In genomic region chr4:6834867-6835266, GRCh38 we compare ENCODE assay signal across 1 cellular context.
TF ChIP-seq lines count a peak whose summit lies in the region.

No MANE protein-coding gene starts in this region.

TF ChIP-seq in K562, 482 proteins besides CTCF, POLR2A, EP300 and RAD21 (continued from another document):
- TF ChIP-seq PKNOX1 (IDR thresholded peaks at IDR 0.05), result peak; percentile 86
- TF ChIP-seq NUFIP1 (IDR thresholded peaks at IDR 0.05; ENCODE audit: partially characterized antibody), result no peak
- TF ChIP-seq ZNF507 (tag; conservative IDR thresholded peaks at IDR 0.05), result no peak
- TF ChIP-seq NFYB (IDR thresholded peaks at IDR 0.05; ENCODE audit: extremely low read depth, insufficient read length), result peak; percentile 34
- TF ChIP-seq SNAPC5 (CRISPR knock-in tag; IDR thresholded peaks at IDR 0.05), result no peak
- no peak for TF ChIP-seq ETS1 (conservative IDR thresholded peaks at IDR 0.05; ENCODE audit: control insufficient read depth, low read depth, low read length)
- no peak for TF ChIP-seq MEF2A (IDR thresholded peaks at IDR 0.05; ENCODE audit: control insufficient read depth, low read depth, low read length)
- TF ChIP-seq POLR2AphosphoS2 (IDR thresholded peaks at IDR 0.05; ENCODE audit: low read length), result no peak
- TF ChIP-seq TFAP4 (CRISPR knock-in tag; IDR thresholded peaks at IDR 0.05; ENCODE audit: borderline replicate concordance), result 0 out of 2 replicates have a peak, but pooled peaks have one; percentile 20
- TF ChIP-seq ZNF699 (CRISPR knock-in tag; IDR thresholded peaks at IDR 0.05; ENCODE audit: insufficient replicate concordance), result no peak
- no peak for TF ChIP-seq ZNF76 (CRISPR knock-in tag; IDR thresholded peaks at IDR 0.05; ENCODE audit: borderline replicate concordance)
